20 cellular contexts compared by ENCODE assay signal in the genomic region with DNA sequence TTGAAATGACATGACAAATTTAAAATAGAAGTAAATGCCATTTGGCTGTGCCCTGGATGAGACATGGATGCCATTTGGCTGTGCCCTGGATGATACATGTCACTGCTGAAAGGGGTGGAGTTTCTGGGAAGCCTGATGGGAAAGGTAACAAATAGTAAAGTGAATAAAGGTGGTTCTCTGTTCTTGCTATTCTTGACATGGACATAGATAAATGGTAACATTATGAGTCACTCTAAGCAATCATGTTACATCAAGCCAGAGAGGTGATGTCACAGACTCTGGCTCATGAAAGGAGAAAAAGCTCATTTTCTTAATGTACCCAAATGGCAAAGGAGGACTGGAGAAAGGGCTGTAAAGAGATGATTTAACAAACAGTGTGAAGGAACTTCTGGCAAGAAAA.
DNase-seq lines count a peak whose midpoint lies in the region; ATAC-seq, FAIRE-seq and TF ChIP-seq lines count a peak whose summit lies in the region.
"Had no signal": no experiment of that assay in that cellular context is flagged by ENCODE, and none has a peak within 500 bp of the region (broad histone marks: within the 10 kb centered on the region; RNA-seq: fewer than 3 reads in every experiment).

No MANE protein-coding gene starts in this region.

- H3K4me3 Mint-ChIP-seq in stimulated activated effector memory CD8-positive, alpha-beta T cell treated with anti-CD3 and anti-CD28 coated beads, Interleukin-12 subunit alpha, Interleukin-12 subunit beta, amount 100 ng/mL, for 72 hours, result no peak overlapping the region
- H3K4me3 Mint-ChIP-seq in endodermal cell, result no peak overlapping the region
- H3K4me3 Mint-ChIP-seq: activated T-cell treated with anti-CD3 and anti-CD28 coated beads, Interleukin-2, amount 50 U/mL, for 24 hours; CD4-positive, alpha-beta T cell; nephron had no signal

- no peak for TF ChIP-seq POLR2A in H54 (IDR thresholded peaks at IDR 0.05; ENCODE audit: low read depth, low read length)

- H3K9me3 Mint-ChIP-seq in stimulated activated effector memory CD8-positive, alpha-beta T cell treated with anti-CD3 and anti-CD28 coated beads, Interleukin-12 subunit alpha, Interleukin-12 subunit beta, amount 100 ng/mL, for 72 hours, result peaks cover 2% of the 10 kb centered on the region
- H3K9me3 Mint-ChIP-seq in endodermal cell, result peaks cover 3% of the 10 kb centered on the region
- H3K9me3 Mint-ChIP-seq: activated T-cell treated with anti-CD3 and anti-CD28 coated beads, Interleukin-2, amount 50 U/mL, for 24 hours had no signal

- H3K9ac ChIP-seq in colonic mucosa (ENCODE audit: low read depth in 2 of 2, low read length in 2 of 2), result no peak overlapping the region
- H3K9ac ChIP-seq in endodermal cell (ENCODE audit: extremely low read depth, low read length, poor library complexity, severe bottlenecking), result no peak overlapping the region

- no peaks in the 10 kb centered on the region for H3K27me3 ChIP-seq in colonic mucosa
- H3K27me3 ChIP-seq in endodermal cell (ENCODE audit: control insufficient read depth, insufficient read depth, low read length, poor library complexity, severe bottlenecking), result no peaks in the 10 kb centered on the region
- H3K27me3 ChIP-seq: dorsolateral prefrontal cortex, heart left ventricle, sigmoid colon had no signal

- H3K27ac Mint-ChIP-seq in stimulated activated effector memory CD8-positive, alpha-beta T cell treated with anti-CD3 and anti-CD28 coated beads, Interleukin-12 subunit alpha, Interleukin-12 subunit beta, amount 100 ng/mL, for 72 hours, result no peak overlapping the region
- no peak overlapping the region for H3K27ac Mint-ChIP-seq in endodermal cell
- H3K27ac Mint-ChIP-seq: activated T-cell treated with anti-CD3 and anti-CD28 coated beads, Interleukin-2, amount 50 U/mL, for 24 hours; CD4-positive, alpha-beta T cell; nephron had no signal

- TF ChIP-seq CTCF in fibroblast of mammary gland (conservative IDR thresholded peaks at IDR 0.05; ENCODE audit: control insufficient read depth, insufficient read depth, low read depth, low read length) (no peak), colonic mucosa (IDR thresholded peaks at IDR 0.05) (no peak), endodermal cell (conservative IDR thresholded peaks at IDR 0.05) (no peak)

- intact Hi-C loops in colonic mucosa (cut with DNase I), result no loop called here

- no peaks in the 10 kb centered on the region for H3K36me3 Mint-ChIP-seq in stimulated activated effector memory CD8-positive, alpha-beta T cell treated with anti-CD3 and anti-CD28 coated beads, Interleukin-12 subunit alpha, Interleukin-12 subunit beta, amount 100 ng/mL, for 72 hours
- H3K36me3 Mint-ChIP-seq in endodermal cell (ENCODE audit: low read depth), result no peaks in the 10 kb centered on the region

- H3K36me3 ChIP-seq in colonic mucosa (no peaks in the 10 kb centered on the region), endodermal cell (ENCODE audit: control insufficient read depth, insufficient read depth, low read length) (no peaks in the 10 kb centered on the region)
- H3K36me3 ChIP-seq: heart left ventricle, sigmoid colon had no signal

- no peaks in the 10 kb centered on the region for H3K4me1 Mint-ChIP-seq in stimulated activated effector memory CD8-positive, alpha-beta T cell treated with anti-CD3 and anti-CD28 coated beads, Interleukin-12 subunit alpha, Interleukin-12 subunit beta, amount 100 ng/mL, for 72 hours
- H3K4me1 Mint-ChIP-seq in endodermal cell, result peaks cover 13% of the 10 kb centered on the region

- H3K9me3 ChIP-seq in colonic mucosa, result no peaks in the 10 kb centered on the region
- no peaks in the 10 kb centered on the region for H3K9me3 ChIP-seq in endodermal cell (ENCODE audit: control insufficient read depth, low read length)

- H3K27ac ChIP-seq in colonic mucosa (no peak overlapping the region), endodermal cell (ENCODE audit: low read depth, low read length) (no peak overlapping the region)
- H3K27ac ChIP-seq: dorsolateral prefrontal cortex, heart left ventricle, sigmoid colon had no signal

- H3K4me1 ChIP-seq in colonic mucosa (no peaks in the 10 kb centered on the region), endodermal cell (ENCODE audit: control insufficient read depth, insufficient read depth, low read length) (no peaks in the 10 kb centered on the region)
- H3K4me1 ChIP-seq: heart left ventricle had no signal

- H3K4me3 ChIP-seq in fibroblast of mammary gland (ENCODE audit: control insufficient read depth, low read depth, low read length) (no peak overlapping the region), colonic mucosa (no peak overlapping the region), endodermal cell (ENCODE audit: low read length) (no peak overlapping the region)
- H3K4me3 ChIP-seq: dorsolateral prefrontal cortex, heart left ventricle, sigmoid colon had no signal

- no peaks in the 10 kb centered on the region for H3K27me3 Mint-ChIP-seq in endodermal cell (ENCODE audit: insufficient read depth)

- FAIRE-seq in H54 (lab: Jason Lieb, UNC), result peak; percentile 70

- peak; percentile 31 for ATAC-seq in stimulated activated effector memory CD8-positive, alpha-beta T cell treated with anti-CD3 and anti-CD28 coated beads, Interleukin-12 subunit alpha, Interleukin-12 subunit beta, amount 100 ng/mL, for 72 hours
- ATAC-seq: heart left ventricle, left colon had no signal

- DNase-seq in H54 (ENCODE audit: insufficient read length, low spot score), result no peak
- DNase-seq in SHP77 treated with DMSO at 0.1 percent for 48 hours (lab: John Stamatoyannopoulos, UW), result peak; percentile 35
- DNase-seq in fibroblast of mammary gland (ENCODE audit: low read depth), result peak; percentile 76
- DNase-seq in stimulated activated effector memory CD8-positive, alpha-beta T cell treated with anti-CD3 and anti-CD28 coated beads, Interleukin-12 subunit alpha, Interleukin-12 subunit beta, amount 100 ng/mL, for 72 hours (ENCODE audit: low spot score in 2 of 2), result no peak
- DNase-seq in colonic mucosa, result no peak
- DNase-seq in endodermal cell, result no peak
- DNase-seq in NCI-H1417 (lab: John Stamatoyannopoulos, UW), result no peak
- no peak for DNase-seq in SK-N-DZ (ENCODE audit: low spot score)
- DNase-seq: activated CD4-positive, CD25-positive, alpha-beta regulatory T cell treated with anti-CD3 and anti-CD28 coated beads, Interleukin-2, amount 50 U/mL, for 72 hours; activated T-cell treated with anti-CD3 and anti-CD28 coated beads, Interleukin-2, amount 50 U/mL, for 24 hours; amniotic stem cell; CD4-positive, alpha-beta T cell; dorsolateral prefrontal cortex; heart left ventricle; KG1; left colon; NCI-H2029 treated with DMSO at 0.1 percent for 48 hours; sigmoid colon; T-helper 1 cell had no signal

Comparison
In these comparisons a context has a peak if more than half of its experiments do, and no peak if none do; other contexts are left out.
1. DNase-seq: peak in SHP77 treated with DMSO at 0.1 percent for 48 hours (single experiment) and fibroblast of mammary gland (single experiment); none in H54 (single experiment), stimulated activated effector memory CD8-positive, alpha-beta T cell treated with anti-CD3 and anti-CD28 coated beads, Interleukin-12 subunit alpha, Interleukin-12 subunit beta, amount 100 ng/mL, for 72 hours (0 of 2), colonic mucosa (single experiment), endodermal cell (single experiment), NCI-H1417 (0 of 3) and SK-N-DZ (single experiment).